1 cellular context compared by ENCODE assay signal in the genomic region with DNA sequence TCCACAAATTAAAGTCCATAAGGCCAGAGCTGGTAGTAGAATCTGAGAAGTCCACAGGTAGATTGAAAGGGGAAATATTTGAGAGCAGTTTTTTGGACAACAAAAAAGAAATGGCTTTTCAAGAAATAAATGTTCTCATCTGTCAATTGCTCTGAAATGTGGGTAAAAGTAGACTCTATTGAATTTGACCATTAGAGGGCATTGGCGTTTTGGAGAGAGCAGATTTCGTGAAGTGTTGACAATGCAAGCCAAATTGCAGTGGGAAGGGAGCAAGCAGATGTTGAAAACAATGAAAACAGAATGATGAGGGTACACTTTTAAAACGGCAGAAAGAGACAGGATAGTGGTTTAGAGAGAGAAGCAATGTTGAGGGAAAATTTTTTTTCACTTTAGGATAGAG.
TF ChIP-seq lines count a peak whose summit lies in the region.

No MANE protein-coding gene starts in this region.

TF ChIP-seq in GM23338, 12 proteins besides CTCF, POLR2A, EP300 and RAD21 (continued from another document):
- TF ChIP-seq, protein P1, sequence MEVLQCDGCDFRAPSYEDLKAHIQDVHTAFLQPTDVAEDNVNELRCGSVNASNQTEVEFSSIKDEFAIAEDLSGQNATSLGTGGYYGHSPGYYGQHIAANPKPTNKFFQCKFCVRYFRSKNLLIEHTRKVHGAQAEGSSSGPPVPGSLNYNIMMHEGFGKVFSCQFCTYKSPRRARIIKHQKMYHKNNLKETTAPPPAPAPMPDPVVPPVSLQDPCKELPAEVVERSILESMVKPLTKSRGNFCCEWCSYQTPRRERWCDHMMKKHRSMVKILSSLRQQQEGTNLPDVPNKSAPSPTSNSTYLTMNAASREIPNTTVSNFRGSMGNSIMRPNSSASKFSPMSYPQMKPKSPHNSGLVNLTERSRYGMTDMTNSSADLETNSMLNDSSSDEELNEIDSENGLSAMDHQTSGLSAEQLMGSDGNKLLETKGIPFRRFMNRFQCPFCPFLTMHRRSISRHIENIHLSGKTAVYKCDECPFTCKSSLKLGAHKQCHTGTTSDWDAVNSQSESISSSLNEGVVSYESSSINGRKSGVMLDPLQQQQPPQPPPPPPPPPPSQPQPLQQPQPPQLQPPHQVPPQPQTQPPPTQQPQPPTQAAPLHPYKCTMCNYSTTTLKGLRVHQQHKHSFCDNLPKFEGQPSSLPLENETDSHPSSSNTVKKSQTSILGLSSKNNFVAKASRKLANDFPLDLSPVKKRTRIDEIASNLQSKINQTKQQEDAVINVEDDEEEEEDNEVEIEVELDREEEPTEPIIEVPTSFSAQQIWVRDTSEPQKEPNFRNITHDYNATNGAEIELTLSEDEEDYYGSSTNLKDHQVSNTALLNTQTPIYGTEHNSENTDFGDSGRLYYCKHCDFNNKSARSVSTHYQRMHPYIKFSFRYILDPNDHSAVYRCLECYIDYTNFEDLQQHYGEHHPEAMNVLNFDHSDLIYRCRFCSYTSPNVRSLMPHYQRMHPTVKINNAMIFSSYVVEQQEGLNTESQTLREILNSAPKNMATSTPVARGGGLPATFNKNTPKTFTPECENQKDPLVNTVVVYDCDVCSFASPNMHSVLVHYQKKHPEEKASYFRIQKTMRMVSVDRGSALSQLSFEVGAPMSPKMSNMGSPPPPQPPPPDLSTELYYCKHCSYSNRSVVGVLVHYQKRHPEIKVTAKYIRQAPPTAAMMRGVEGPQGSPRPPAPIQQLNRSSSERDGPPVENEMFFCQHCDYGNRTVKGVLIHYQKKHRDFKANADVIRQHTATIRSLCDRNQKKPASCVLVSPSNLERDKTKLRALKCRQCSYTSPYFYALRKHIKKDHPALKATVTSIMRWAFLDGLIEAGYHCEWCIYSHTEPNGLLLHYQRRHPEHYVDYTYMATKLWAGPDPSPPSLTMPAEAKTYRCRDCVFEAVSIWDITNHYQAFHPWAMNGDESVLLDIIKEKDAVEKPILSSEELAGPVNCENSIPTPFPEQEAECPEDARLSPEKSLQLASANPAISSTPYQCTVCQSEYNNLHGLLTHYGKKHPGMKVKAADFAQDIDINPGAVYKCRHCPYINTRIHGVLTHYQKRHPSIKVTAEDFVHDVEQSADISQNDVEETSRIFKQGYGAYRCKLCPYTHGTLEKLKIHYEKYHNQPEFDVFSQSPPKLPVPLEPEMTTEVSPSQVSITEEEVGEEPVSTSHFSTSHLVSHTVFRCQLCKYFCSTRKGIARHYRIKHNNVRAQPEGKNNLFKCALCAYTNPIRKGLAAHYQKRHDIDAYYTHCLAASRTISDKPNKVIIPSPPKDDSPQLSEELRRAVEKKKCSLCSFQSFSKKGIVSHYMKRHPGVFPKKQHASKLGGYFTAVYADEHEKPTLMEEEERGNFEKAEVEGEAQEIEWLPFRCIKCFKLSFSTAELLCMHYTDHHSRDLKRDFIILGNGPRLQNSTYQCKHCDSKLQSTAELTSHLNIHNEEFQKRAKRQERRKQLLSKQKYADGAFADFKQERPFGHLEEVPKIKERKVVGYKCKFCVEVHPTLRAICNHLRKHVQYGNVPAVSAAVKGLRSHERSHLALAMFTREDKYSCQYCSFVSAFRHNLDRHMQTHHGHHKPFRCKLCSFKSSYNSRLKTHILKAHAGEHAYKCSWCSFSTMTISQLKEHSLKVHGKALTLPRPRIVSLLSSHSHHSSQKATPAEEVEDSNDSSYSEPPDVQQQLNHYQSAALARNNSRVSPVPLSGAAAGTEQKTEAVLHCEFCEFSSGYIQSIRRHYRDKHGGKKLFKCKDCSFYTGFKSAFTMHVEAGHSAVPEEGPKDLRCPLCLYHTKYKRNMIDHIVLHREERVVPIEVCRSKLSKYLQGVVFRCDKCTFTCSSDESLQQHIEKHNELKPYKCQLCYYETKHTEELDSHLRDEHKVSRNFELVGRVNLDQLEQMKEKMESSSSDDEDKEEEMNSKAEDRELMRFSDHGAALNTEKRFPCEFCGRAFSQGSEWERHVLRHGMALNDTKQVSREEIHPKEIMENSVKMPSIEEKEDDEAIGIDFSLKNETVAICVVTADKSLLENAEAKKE (CRISPR knock-in tag; IDR thresholded peaks at IDR 0.05), result no peak
